In genomic region chr18:63969965-63970802, GRCh38 we compare ENCODE assay signal across 8 cellular contexts. TPM values are rescaled to one million over a fixed set of nuclear protein-coding genes. Genes with fewer than 3 reads are reported as not detected.
A peak's percentile ranks its signal among the peaks of the same experiment; 100 is the strongest.
DNase-seq lines count a peak whose midpoint lies in the region; ATAC-seq and TF ChIP-seq lines count a peak whose summit lies in the region.

SERPINB8 (plus strand) TSS chr18:63970081; CDS start chr18:63978309, 8,228 bp downstream.

- DNase-seq in BJ (ENCODE audit: low read depth) (peak; percentile 80), NCI-H748 treated with DMSO at 0.1 percent for 48 hours (lab: John Stamatoyannopoulos, UW) (peak; percentile 92), memory B cell (ENCODE audit: low spot score in 2 of 2) (peak; percentile 54)
- DNase-seq in activated CD8-positive, alpha-beta memory T cell treated with anti-CD3 and anti-CD28 coated beads for 4 hours (ENCODE audit: low read depth in 2 of 2), result peak; percentile 54 to 64
- peak; percentile 61 to 68 (median 65) for DNase-seq in effector memory CD8-positive, alpha-beta T cell
- DNase-seq in stimulated activated CD8-positive, alpha-beta memory T cell treated with anti-CD3 and anti-CD28 coated beads, Interleukin-12 subunit alpha, Interleukin-12 subunit beta, amount 100 ng/mL, for 1 hour (ENCODE audit: low read depth), result peak; percentile 61

- POLR2A ChIA-PET in BJ (lab: Charles Lee), result interaction anchor here (0.6 to 0.7 kb wide), 3 partner anchors 25 to 1792 kb away, joined by 3 to 4 read pairs (median 4); no protein-coding TSS in a partner anchor

- H3K9me3 Mint-ChIP-seq in effector memory CD8-positive, alpha-beta T cell, result no peaks in the 10 kb centered on the region
- no peaks in the 10 kb centered on the region for H3K9me3 Mint-ChIP-seq in memory B cell

- H3K27ac Mint-ChIP-seq in effector memory CD8-positive, alpha-beta T cell, result peak within 1 kb of the TSS; percentile 95 to 99
- peak within 1 kb of the TSS; percentile 96 for H3K27ac Mint-ChIP-seq in memory B cell

- no peak for TF ChIP-seq CTCF in BJ (IDR thresholded peaks at IDR 0.05; ENCODE audit: insufficient read depth, low read depth, low read length)

- H3K27me3 ChIP-seq in BJ (ENCODE audit: control insufficient read depth, insufficient read depth, low read length), result no peaks in the 10 kb centered on the region

- peaks cover 4% of the 10 kb centered on the region for H3K36me3 Mint-ChIP-seq in effector memory CD8-positive, alpha-beta T cell (ENCODE audit: insufficient read depth)
- no peaks in the 10 kb centered on the region for H3K36me3 Mint-ChIP-seq in memory B cell

- H3K4me1 Mint-ChIP-seq in effector memory CD8-positive, alpha-beta T cell (ENCODE audit: low read depth in 2 of 2), result peaks cover 20 to 36% of the 10 kb centered on the region in 2 donors
- H3K4me1 Mint-ChIP-seq in memory B cell, result peaks cover 35% of the 10 kb centered on the region

- CTCF ChIA-PET in BJ (lab: Yijun Ruan, JAX), result interaction anchor here (0.6 to 1.2 kb wide), 4 partner anchors 9 to 459 kb away, joined by 3 to 4 read pairs (median 4); no protein-coding TSS in a partner anchor

- peak within 1 kb of the TSS; percentile 97 to 100 for H3K4me3 Mint-ChIP-seq in effector memory CD8-positive, alpha-beta T cell
- peak within 1 kb of the TSS; percentile 96 for H3K4me3 Mint-ChIP-seq in memory B cell

- ATAC-seq in GM19372 (IDR thresholded peaks at IDR 0.05; ENCODE audit: low read depth, unreplicated experiment), result peak; percentile 92
- ATAC-seq in HG03521 (IDR thresholded peaks at IDR 0.05; ENCODE audit: unreplicated experiment), result peak; percentile 86
- ATAC-seq in effector memory CD8-positive, alpha-beta T cell (replicated peaks), result peak; percentile 90
- ATAC-seq in memory B cell (ENCODE audit: low read depth), result peak; percentile 89

- H3K36me3 ChIP-seq in BJ (ENCODE audit: control insufficient read depth, insufficient read depth, low read length), result no peaks in the 10 kb centered on the region

- peak within 1 kb of the TSS; percentile 80 for H3K4me3 ChIP-seq in BJ (ENCODE audit: low read depth, low read length)

- peaks cover 0 to 9% of the 10 kb centered on the region in 2 donors for H3K27me3 Mint-ChIP-seq in effector memory CD8-positive, alpha-beta T cell
- no peaks in the 10 kb centered on the region for H3K27me3 Mint-ChIP-seq in memory B cell

RNA-seq across cellular contexts. Expression of gene SERPINB8, which starts in this region (rescaled TPM):
- 18.4 and 27.0 TPM in 2 replicates for polyA plus RNA-seq in BJ (2011; rRNA removed)
- 9.7 TPM in 2 replicates for polyA minus RNA-seq in BJ (2011; rRNA and poly(A)+ RNA removed)

Comparison
In these comparisons a context has a peak if more than half of its experiments do, and no peak if none do; other contexts are left out.
1. Peak in every context shown above with its lines: DNase-seq, ATAC-seq and H3K4me3 ChIP-seq.